In genomic region chr6:43708857-43709653, GRCh38 we compare ENCODE assay signal across 12 cellular contexts. TPM values are rescaled to one million over a fixed set of nuclear protein-coding genes. Genes with fewer than 3 reads are reported as not detected.
DNase-seq lines count a peak whose midpoint lies in the region; ATAC-seq, FAIRE-seq and TF ChIP-seq lines count a peak whose summit lies in the region.
"Had no signal": no experiment of that assay in that cellular context is flagged by ENCODE, and none has a peak within 500 bp of the region (broad histone marks: within the 10 kb centered on the region; RNA-seq: fewer than 3 reads in every experiment).

No MANE protein-coding gene starts in this region.

- H3K9me3 ChIP-seq in K562 (replicated peaks; ENCODE audit: control insufficient read depth, insufficient read depth, low read depth, low read length): no peaks in the 10 kb centered on the region
- no peaks in the 10 kb centered on the region for H3K9me3 ChIP-seq in upper lobe of right lung

- FAIRE-seq in K562 (lab: Jason Lieb, UNC): peak; percentile 23

- ATAC-seq in activated CD8-positive, alpha-beta memory T cell treated with anti-CD3 and anti-CD28 coated beads, Interleukin-2, amount 10 ng/mL, durations not matched to agents 7 days and 5 days: peak; percentile 29
- peak; percentile 34; the same call in 2 of the 3 replicates for ATAC-seq in K562
- peak; percentile 86 for ATAC-seq in upper lobe of right lung
- no peak for ATAC-seq in HG02798 (IDR thresholded peaks at IDR 0.05; ENCODE audit: poor library complexity, unreplicated experiment)

- peaks cover 32% of the 10 kb centered on the region for H3K4me1 Mint-ChIP-seq in activated CD8-positive, alpha-beta memory T cell treated with anti-CD3 and anti-CD28 coated beads, Interleukin-2, amount 10 ng/mL, durations not matched to agents 7 days and 5 days

- H2AFZ ChIP-seq in K562 (ENCODE audit: low read depth, low read length): peak overlapping the region; percentile 42

- H3K27me3 Mint-ChIP-seq in activated CD8-positive, alpha-beta memory T cell treated with anti-CD3 and anti-CD28 coated beads, Interleukin-2, amount 10 ng/mL, durations not matched to agents 7 days and 5 days: peaks cover 44% of the 10 kb centered on the region

- H3K27me3 ChIP-seq in K562 (ENCODE audit: control insufficient read depth in 2 of 2, insufficient read depth in 2 of 2, low read length in 2 of 2): no peaks in the 10 kb centered on the region
- H3K27me3 ChIP-seq in upper lobe of right lung: no peaks in the 10 kb centered on the region

- no peaks in the 10 kb centered on the region for H4K20me1 ChIP-seq in K562 (replicated peaks; ENCODE audit: control insufficient read depth, insufficient read depth, low read length)

- CTCF ChIA-PET in activated CD8-positive, alpha-beta memory T cell treated with anti-CD3 and anti-CD28 coated beads, Interleukin-2, amount 10 ng/mL, durations not matched to agents 7 days and 5 days (lab: Charles Lee): interaction anchor here (1.0 to 3.2 kb wide), 4 partner anchors 16 to 366 kb away, joined by 3 to 11 read pairs (median 7); no protein-coding TSS in a partner anchor
- CTCF ChIA-PET in K562 (lab: Yijun Ruan, JAX; ENCODE audit: low intra/inter-chr PET ratio): interaction anchor here (0.6 kb wide), 2 partner anchors 18 to 22 kb away, joined by 4 read pairs; partner anchors contain the start of gene MRPS18A

- H3K4me1 ChIP-seq in K562 (replicated peaks in 1 of 2; ENCODE audit: control insufficient read depth in 2 of 2, insufficient read depth in 2 of 2, low read length in 2 of 2): peaks cover 7 to 48% of the 10 kb centered on the region in 2 experiments; a peak in 4 of 5 replicates
- H3K4me1 ChIP-seq in upper lobe of right lung: peaks cover 35% of the 10 kb centered on the region

- intact Hi-C loops in K562 (cut with micrococcal nuclease) (no loop called here), upper lobe of right lung (cut with DNase I) (no loop called here)

- no peaks in the 10 kb centered on the region for H3K9me1 ChIP-seq in K562 (ENCODE audit: control insufficient read depth, insufficient read depth, low read length)

- no peak for TF ChIP-seq EP300 in K562 (IDR thresholded peaks at IDR 0.05; ENCODE audit: low read length)

- POLR2A ChIA-PET in K562 (lab: Yijun Ruan, JAX): interaction anchor here (0.6 to 1.3 kb wide), 4 partner anchors 10 to 1743 kb away, joined by 3 to 8 read pairs (median 4); partner anchors contain the start of gene VEGFA

- TF ChIP-seq CTCF in K562 (IDR thresholded peaks at IDR 0.05 in 2 of 3, conservative IDR thresholded peaks at IDR 0.05 in 1 of 3; ENCODE audit: insufficient read depth in 2 of 3, low read depth in 1 of 3, low read length in 3 of 3): no peak
- no peak for TF ChIP-seq CTCF in upper lobe of right lung (IDR thresholded peaks at IDR 0.05)

- WGBS in K562 (ENCODE audit: insufficient coverage, low coverage, missing lambda C conversion rate): 34% methylated on average over 5 of the region's 5 CpGs

- no peaks in the 10 kb centered on the region for H3K36me3 Mint-ChIP-seq in activated CD8-positive, alpha-beta memory T cell treated with anti-CD3 and anti-CD28 coated beads, Interleukin-2, amount 10 ng/mL, durations not matched to agents 7 days and 5 days

- H3K9ac ChIP-seq in K562 (ENCODE audit: insufficient read depth in 1 of 2, low read depth in 2 of 2, low read length in 2 of 2): peak overlapping the region in 1 of 2 experiments; percentile 41; a peak in 1 of 4 replicates

- H3K36me3 ChIP-seq in K562 (ENCODE audit: control insufficient read depth, insufficient read depth, low read length) (no peaks in the 10 kb centered on the region), upper lobe of right lung (no peaks in the 10 kb centered on the region)

- no TSS peak for BruUV-seq in K562 (replicated peaks; lab: Mats Ljungman, UMichigan)

- DNase-seq in activated CD8-positive, alpha-beta memory T cell treated with anti-CD3 and anti-CD28 coated beads, Interleukin-2, amount 10 ng/mL, durations not matched to agents 7 days and 5 days: no peak
- DNase-seq in activated CD8-positive, alpha-beta memory T cell treated with anti-CD3 and anti-CD28 coated beads, Interleukin-2, amount 50 U/mL, for 48 hours: no peak
- DNase-seq in K562 (ENCODE audit: extremely low read depth in 1 of 4, low spot score in 3 of 4): peak in 2 of 4 experiments; percentile 58 to 65
- DNase-seq in kidney glomerular epithelial cell (lab: John Stamatoyannopoulos, UW): peak; percentile 17
- no peak for DNase-seq in upper lobe of right lung
- DNase-seq in activated gamma-delta T cell treated with Interleukin-2 at 50 U/mL for 16 hours: no peak
- DNase-seq in stimulated activated CD8-positive, alpha-beta memory T cell treated with anti-CD3 and anti-CD28 coated beads, Interleukin-4, amount 100 ng/mL, for 48 hours: no peak
- DNase-seq: activated T-cell treated with anti-CD3 and anti-CD28 coated beads, Interleukin-2, amount 50 U/mL, for 4 hours; C1 segment of cervical spinal cord; glutamatergic neuron had no signal

- H3K4me2 ChIP-seq in K562 (ENCODE audit: insufficient read depth, low read length): no peak overlapping the region

- H3K27ac Mint-ChIP-seq in activated CD8-positive, alpha-beta memory T cell treated with anti-CD3 and anti-CD28 coated beads, Interleukin-2, amount 10 ng/mL, durations not matched to agents 7 days and 5 days: peak overlapping the region; percentile 8

- H3K79me2 ChIP-seq in K562 (ENCODE audit: control insufficient read depth, insufficient read depth, low read length): no peaks in the 10 kb centered on the region

- H3K4me3 Mint-ChIP-seq in activated CD8-positive, alpha-beta memory T cell treated with anti-CD3 and anti-CD28 coated beads, Interleukin-2, amount 10 ng/mL, durations not matched to agents 7 days and 5 days: no peak overlapping the region
- H3K4me3 Mint-ChIP-seq: activated T-cell treated with anti-CD3 and anti-CD28 coated beads, Interleukin-2, amount 50 U/mL, for 4 hours had no signal

- no peaks in the 10 kb centered on the region for H3K9me3 Mint-ChIP-seq in activated CD8-positive, alpha-beta memory T cell treated with anti-CD3 and anti-CD28 coated beads, Interleukin-2, amount 10 ng/mL, durations not matched to agents 7 days and 5 days (ENCODE audit: low read depth)
- H3K9me3 Mint-ChIP-seq: activated T-cell treated with anti-CD3 and anti-CD28 coated beads, Interleukin-2, amount 50 U/mL, for 4 hours had no signal

- H3K27ac ChIP-seq in K562 (ENCODE audit: extremely low read depth, low read depth, low read length) (peak overlapping the region; percentile 18; the same call in 1 of the 3 replicates), upper lobe of right lung (no peak overlapping the region)

- TF ChIP-seq POLR2A in K562 (conservative IDR thresholded peaks at IDR 0.05): no peak

- TF ChIP-seq RAD21 in K562 (CRISPR knock-in tag; conservative IDR thresholded peaks at IDR 0.05 in 1 of 2, IDR thresholded peaks at IDR 0.05 in 1 of 2): no peak

- in situ Hi-C loops in K562 (cut with MboI): no loop called here

- no peak overlapping the region for H3K4me3 ChIP-seq in K562
- H3K4me3 ChIP-seq in upper lobe of right lung: no peak overlapping the region
- H3K4me3 ChIP-seq: skin epidermis had no signal

TF ChIP-seq in K562, 482 proteins besides CTCF, POLR2A, EP300 and RAD21 (continues in another document):
- TF ChIP-seq TRIM24 (IDR thresholded peaks at IDR 0.05) (peak; percentile 75 to 77; a peak in 3 of 4 replicates), CEBPG (CRISPR knock-in tag; IDR thresholded peaks at IDR 0.05) (peak; percentile 95), CEBPG (tag; conservative IDR thresholded peaks at IDR 0.05 in 1 of 2, IDR thresholded peaks at IDR 0.05 in 1 of 2) (peak; percentile 98), ZNF175 (CRISPR knock-in tag; IDR thresholded peaks at IDR 0.05; ENCODE audit: low read depth) (0 out of 2 replicates have a peak, but pooled peaks have one; percentile 3), CEBPB (tag; IDR thresholded peaks at IDR 0.05) (peak; percentile 99), JUND (IDR thresholded peaks at IDR 0.05; ENCODE audit: borderline replicate concordance, low read depth, low read length) (peak; percentile 26; the same call in 1 of the 2 replicates), JUND (tag; IDR thresholded peaks at IDR 0.05; ENCODE audit: borderline replicate concordance, low read depth, low read length) (no peak), FOSL1 (tag; conservative IDR thresholded peaks at IDR 0.05) (peak; percentile 54; the same call in 1 of the 2 replicates)
- TF ChIP-seq, protein P1, sequence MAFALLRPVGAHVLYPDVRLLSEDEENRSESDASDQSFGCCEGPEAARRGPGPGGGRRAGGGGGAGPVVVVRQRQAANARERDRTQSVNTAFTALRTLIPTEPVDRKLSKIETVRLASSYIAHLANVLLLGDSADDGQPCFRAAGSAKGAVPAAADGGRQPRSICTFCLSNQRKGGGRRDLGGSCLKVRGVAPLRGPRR (CRISPR knock-in tag; IDR thresholded peaks at IDR 0.05): no peak

RNA-seq across cellular contexts. Expression of gene MRPS18A, which starts 21.5 kb away (rescaled TPM):
- 10 to 100 TPM; 41.0 to 47.4 TPM for total RNA-seq in activated CD8-positive, alpha-beta memory T cell treated with anti-CD3 and anti-CD28 coated beads, Interleukin-2, amount 10 ng/mL, durations not matched to agents 7 days and 5 days
- 30.9 and 95.8 TPM in 2 replicates for total RNA-seq in K562 (2011; cell fraction: chromatin; rRNA removed; ENCODE audit: low replicate concordance)
- 81.3 and 96.7 TPM in 2 replicates for total RNA-seq in K562 (2011; cell fraction: nucleolus; rRNA removed)
- total RNA-seq in K562 (2011; cell fraction: nucleoplasm; rRNA removed): 48.8 and 57.7 TPM in 2 replicates
- total RNA-seq in K562 (2014; rRNA removed) (130 and 161 TPM in 2 replicates), K562 (2014; rRNA removed; fragmentation: Illumina TruSeq; extraction: Trizol) (63.9 and 87.5 TPM in 2 replicates), K562 (2015; rRNA removed; fragmentation: Illumina TruSeq; extraction: Trizol) (115 and 119 TPM in 2 replicates), K562 (2021) (102 and 104 TPM in 2 replicates), upper lobe of right lung (28.1 TPM)
- polyA plus RNA-seq in K562 (2011; rRNA removed) (104 and 112 TPM in 2 replicates), K562 (2014; fragmentation: Illumina TruSeq; extraction: Trizol) (159 and 185 TPM in 2 replicates), K562 (2014; fragmentation: Nextera tagmentation; extraction: Ambion mirVana) (100 to 1,000 TPM; 204 to 243 TPM), K562 (2014; rRNA removed) (125 and 133 TPM in 2 replicates)
- polyA plus RNA-seq in K562 (2011; cell fraction: cytosol; rRNA removed): 155 and 252 TPM in 2 replicates
- 54.3 and 56.2 TPM in 2 replicates for polyA plus RNA-seq in K562 (2011; cell fraction: nucleus; rRNA removed)
- polyA plus RNA-seq in K562 (2012): 113 and 127 TPM in 2 replicates
- polyA minus RNA-seq in K562 (2011; rRNA and poly(A)+ RNA removed): 78.1 and 100 TPM in 2 replicates
- 41.0 and 52.2 TPM in 2 replicates for polyA minus RNA-seq in K562 (2011; cell fraction: cytosol; rRNA and poly(A)+ RNA removed)
- 41.9 and 47.8 TPM in 2 replicates for polyA minus RNA-seq in K562 (2011; cell fraction: nucleus; rRNA and poly(A)+ RNA removed)
